In genomic region chr13:106619688-106620555, GRCh38 we compare ENCODE assay signal across 8 cellular contexts. TPM values are rescaled to one million over a fixed set of nuclear protein-coding genes. Genes with fewer than 3 reads are reported as not detected.
A peak's percentile ranks its signal among the peaks of the same experiment; 100 is the strongest.
DNase-seq lines count a peak whose midpoint lies in the region; ATAC-seq and TF ChIP-seq lines count a peak whose summit lies in the region.

No MANE protein-coding gene starts in this region.

- peak; percentile 99 for ATAC-seq in GM21529 (IDR thresholded peaks at IDR 0.05; ENCODE audit: unreplicated experiment)

- peaks cover 0 to 13% (median 7%) of the 10 kb centered on the region in 6 donors for H3K4me1 ChIP-seq in spleen

- H3K27me3 ChIP-seq in spleen (replicated peaks in 1 of 7), result peaks cover 0 to 34% (median 0%) of the 10 kb centered on the region in 7 donors

- no peaks in the 10 kb centered on the region for H3K36me3 ChIP-seq in spleen

- TF ChIP-seq POLR2A in spleen (IDR thresholded peaks at IDR 0.05), result no peak

- peak overlapping the region in 2 of 8 donors; percentile 10 to 33 for H3K4me3 ChIP-seq in spleen

- peak overlapping the region in 4 of 8 donors; percentile 38 to 61 (median 49) for H3K27ac ChIP-seq in spleen

- intact Hi-C loops in spleen (cut with DNase I; ENCODE audit: low total_unique reads), result no loop called here

- WGBS in spleen, 5 donors, result 27 to 34% (median 29%) methylated on average over 10 of the region's 10 CpGs

- peak; percentile 8 for DNase-seq in activated gamma-delta T cell treated with Interleukin-2 at 50 U/mL for 16 hours
- DNase-seq in activated gamma-delta T cell (lab: John Stamatoyannopoulos, UW), result no peak
- DNase-seq in HPDE6-E6E7 (ENCODE audit: extremely low spot score), result peak; percentile 72
- DNase-seq in NCI-H82 treated with DMSO at 0.1 percent for 48 hours (lab: John Stamatoyannopoulos, UW; ENCODE audit: unreplicated experiment), result peak; percentile 65
- DNase-seq in astrocyte of the hippocampus (ENCODE audit: low read depth, low spot score), result peak; percentile 71
- DNase-seq in iPS DF 4.7 (ENCODE audit: extremely low read depth, low spot score), result peak; percentile 14
- no peak for DNase-seq in spleen

- no peaks in the 10 kb centered on the region for H3K9me3 ChIP-seq in spleen

- peak; percentile 43 to 84 (median 71) for TF ChIP-seq CTCF in spleen (IDR thresholded peaks at IDR 0.05 in 8 of 11, conservative IDR thresholded peaks at IDR 0.05 in 3 of 11)

RNA-seq across cellular contexts. Expression of gene ARGLU1, which starts 52.0 kb away (rescaled TPM):
- 100 to 1,000 TPM in 6 of 7 donors, 10 to 100 TPM in 1; 99.5 to 204 (median 128) TPM for total RNA-seq in spleen
- 100 to 1,000 TPM; 123 to 190 (median 141) TPM for polyA plus RNA-seq in spleen

Comparison
In these comparisons a context has a peak if more than half of its experiments do, and no peak if none do; other contexts are left out.
1. DNase-seq: peak in activated gamma-delta T cell treated with Interleukin-2 at 50 U/mL for 16 hours (single experiment), HPDE6-E6E7 (single experiment), NCI-H82 treated with DMSO at 0.1 percent for 48 hours (single experiment), astrocyte of the hippocampus (single experiment) and iPS DF 4.7 (single experiment); none in activated gamma-delta T cell (single experiment) and spleen (single experiment).